In the genomic region with DNA sequence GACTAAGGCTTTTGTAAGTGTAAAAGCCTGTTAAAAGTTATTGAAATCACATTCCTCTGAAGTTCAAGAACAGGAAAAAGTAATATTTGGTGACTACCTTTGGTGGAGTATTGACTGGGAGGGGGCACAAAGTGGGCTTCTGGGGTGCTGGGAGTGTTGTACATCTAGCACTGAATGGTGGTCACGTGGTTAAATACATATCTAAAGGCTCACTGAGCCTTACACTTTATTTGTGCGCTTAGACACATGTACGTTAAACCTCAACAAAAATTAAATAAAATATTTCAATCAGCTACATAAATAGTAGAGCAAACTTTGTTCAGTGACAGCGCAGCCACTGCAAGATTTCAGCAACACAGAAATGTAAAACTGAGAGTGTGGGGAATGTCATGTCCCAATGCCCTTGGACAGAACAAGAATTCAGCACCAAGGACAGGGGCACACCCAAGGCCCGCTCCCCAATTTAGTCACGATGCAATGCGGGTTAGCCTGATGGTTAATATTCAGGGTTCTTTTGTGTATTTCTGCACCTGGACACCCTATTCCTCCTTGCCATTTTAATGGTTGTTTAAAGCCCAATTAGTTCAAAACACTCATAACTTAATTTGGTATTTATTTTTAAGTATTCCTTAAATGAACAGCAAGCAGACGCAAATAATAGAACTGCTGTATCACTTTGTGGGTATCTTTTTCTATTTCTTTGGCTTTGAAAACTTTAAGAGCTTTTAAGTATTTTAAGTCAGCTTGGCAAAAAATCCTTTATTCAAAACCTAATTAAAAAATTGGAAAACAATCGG, we compare ENCODE assay signal across 1 cellular context.
A peak's percentile ranks its signal among the peaks of the same experiment; 100 is the strongest.
TF ChIP-seq lines count a peak whose summit lies in the region.

No MANE protein-coding gene starts in this region.

TF ChIP-seq in K562, 482 proteins besides CTCF, POLR2A, EP300 and RAD21 (continued from another document):
- TF ChIP-seq EHMT2 (IDR thresholded peaks at IDR 0.05), result peak; percentile 96
- no peak for TF ChIP-seq ZNF184 (CRISPR knock-in tag; IDR thresholded peaks at IDR 0.05)
- no peak for TF ChIP-seq HMG20B (CRISPR knock-in tag; IDR thresholded peaks at IDR 0.05)
- no peak for TF ChIP-seq SOX6 (IDR thresholded peaks at IDR 0.05)
